ENCODE assay signal across 30 cellular contexts in the genomic region with DNA sequence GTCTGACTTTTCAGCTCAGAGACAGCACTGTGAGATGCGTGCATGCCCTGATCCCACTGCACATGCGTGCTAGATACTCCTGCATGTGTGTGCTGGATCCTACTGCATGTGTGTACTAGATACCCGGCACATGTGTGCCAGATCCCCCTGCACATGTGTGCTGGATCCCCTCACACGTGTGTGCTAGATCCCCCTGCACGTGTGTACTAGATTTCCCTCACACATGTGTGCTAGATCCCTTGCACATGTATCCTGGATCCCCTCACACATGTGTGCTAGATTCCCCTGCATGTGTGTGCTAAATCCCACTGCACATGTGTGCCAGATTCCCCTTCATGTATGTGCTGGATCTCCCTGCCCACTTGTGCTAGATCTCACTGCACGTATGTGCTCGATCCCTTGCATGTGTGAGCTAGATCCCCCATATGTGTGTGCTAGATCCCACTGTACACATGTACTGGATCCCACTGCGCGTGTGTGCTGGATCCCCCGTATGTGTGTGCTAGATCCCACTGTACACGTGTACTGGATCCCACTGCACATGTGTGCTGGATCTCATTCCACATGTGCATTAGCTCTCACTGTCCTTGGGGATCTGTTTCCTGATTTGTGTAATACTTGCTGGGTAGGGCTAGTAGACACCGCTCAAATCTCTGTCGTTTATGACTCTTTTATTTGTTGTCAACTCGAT.
"Had no signal": no experiment of that assay in that cellular context is flagged by ENCODE, and none has a peak within 500 bp of the region (broad histone marks: within the 10 kb centered on the region; RNA-seq: fewer than 3 reads in every experiment).

No MANE protein-coding gene starts in this region.

- H3K36me3 ChIP-seq: breast epithelium, cardiac muscle cell, colonic mucosa had no signal

- H3K27ac ChIP-seq: ascending aorta, breast epithelium, cardiac muscle cell, colonic mucosa, esophagus muscularis mucosa, foreskin keratinocyte, gastroesophageal sphincter had no signal

- H3K4me1 ChIP-seq: ascending aorta, breast epithelium, colonic mucosa, esophagus muscularis mucosa, foreskin keratinocyte had no signal

- H3K9me3 ChIP-seq: ascending aorta, breast epithelium, colonic mucosa, gastroesophageal sphincter had no signal

- H3K4me3 Mint-ChIP-seq: activated CD4-positive, alpha-beta memory T cell treated with anti-CD3 and anti-CD28 coated beads for 36 hours; activated CD4-positive, alpha-beta T cell treated with anti-CD3 and anti-CD28 coated beads for 36 hours; activated CD4-positive, alpha-beta T cell treated with anti-CD3 and anti-CD28 coated beads, Interleukin-2, amount 10 ng/mL, durations not matched to agents 24 days and 14 days; activated CD8-positive, alpha-beta memory T cell treated with anti-CD3 and anti-CD28 coated beads, Interleukin-2, amount 10 ng/mL, durations not matched to agents 7 days and 5 days; activated CD8-positive, alpha-beta T cell treated with anti-CD3 and anti-CD28 coated beads, Interleukin-2, amount 10 ng/mL, durations not matched to agents 7 days and 5 days; activated naive CD4-positive, alpha-beta T cell treated with anti-CD3 and anti-CD28 coated beads, Interleukin-2, amount 10 ng/mL, durations not matched to agents 7 days and 5 days; activated naive CD8-positive, alpha-beta T cell treated with anti-CD3 and anti-CD28 coated beads, Interleukin-2, amount 10 ng/mL, durations not matched to agents 7 days and 5 days; activated T-helper 1 cell treated with anti-CD3 and anti-CD28 coated beads, Interleukin-12 subunit alpha, Interleukin-12 subunit beta, Interleukin-2, Interleukin-4 antibody, amounts not matched to agents 30 ng/mL and 10 ng/mL and 1 ng/mL, durations not matched to agents 14 hours and 24 hours and 36 hours; brain had no signal

- H3K4me1 Mint-ChIP-seq: activated CD4-positive, alpha-beta T cell treated with anti-CD3 and anti-CD28 coated beads for 36 hours; activated CD4-positive, alpha-beta T cell treated with anti-CD3 and anti-CD28 coated beads, Interleukin-2, amount 10 ng/mL, durations not matched to agents 24 days and 14 days; activated CD8-positive, alpha-beta memory T cell treated with anti-CD3 and anti-CD28 coated beads, Interleukin-2, amount 10 ng/mL, durations not matched to agents 7 days and 5 days; activated naive CD4-positive, alpha-beta T cell treated with anti-CD3 and anti-CD28 coated beads, Interleukin-2, amount 10 ng/mL, durations not matched to agents 7 days and 5 days; activated naive CD8-positive, alpha-beta T cell treated with anti-CD3 and anti-CD28 coated beads, Interleukin-2, amount 10 ng/mL, durations not matched to agents 7 days and 5 days had no signal

- H3K27ac Mint-ChIP-seq: activated CD4-positive, alpha-beta memory T cell treated with anti-CD3 and anti-CD28 coated beads for 36 hours; activated CD4-positive, alpha-beta T cell treated with anti-CD3 and anti-CD28 coated beads for 36 hours; activated CD4-positive, alpha-beta T cell treated with anti-CD3 and anti-CD28 coated beads, Interleukin-2, amount 10 ng/mL, durations not matched to agents 24 days and 14 days; activated CD8-positive, alpha-beta memory T cell treated with anti-CD3 and anti-CD28 coated beads, Interleukin-2, amount 10 ng/mL, durations not matched to agents 7 days and 5 days; activated CD8-positive, alpha-beta T cell treated with anti-CD3 and anti-CD28 coated beads, Interleukin-2, amount 10 ng/mL, durations not matched to agents 7 days and 5 days; activated naive CD4-positive, alpha-beta T cell treated with anti-CD3 and anti-CD28 coated beads, Interleukin-2, amount 10 ng/mL, durations not matched to agents 7 days and 5 days; activated naive CD4-positive, alpha-beta T cell treated with anti-CD3 and anti-CD28 coated beads, Interleukin-2, amount 50 U/mL, for 72 hours; activated naive CD8-positive, alpha-beta T cell treated with anti-CD3 and anti-CD28 coated beads, Interleukin-2, amount 10 ng/mL, durations not matched to agents 7 days and 5 days; activated T-helper 1 cell treated with anti-CD3 and anti-CD28 coated beads, Interleukin-12 subunit alpha, Interleukin-12 subunit beta, Interleukin-2, Interleukin-4 antibody, amounts not matched to agents 30 ng/mL and 10 ng/mL and 1 ng/mL, durations not matched to agents 14 hours and 24 hours and 36 hours; activated T-helper 2 cell treated with anti-CD3 and anti-CD28 coated beads, Interferon-gamma antibody, Interleukin-2, Interleukin-4, amounts not matched to agents 10 μg/mL and 5 μg/mL and 100 μg/mL, durations not matched to agents 14 hours and 24 hours and 36 hours; brain had no signal

- H3K27me3 Mint-ChIP-seq: activated CD4-positive, alpha-beta T cell treated with anti-CD3 and anti-CD28 coated beads, Interleukin-2, amount 10 ng/mL, durations not matched to agents 24 days and 14 days; activated CD8-positive, alpha-beta memory T cell treated with anti-CD3 and anti-CD28 coated beads, Interleukin-2, amount 10 ng/mL, durations not matched to agents 7 days and 5 days; activated naive CD4-positive, alpha-beta T cell treated with anti-CD3 and anti-CD28 coated beads, Interleukin-2, amount 10 ng/mL, durations not matched to agents 7 days and 5 days; activated naive CD8-positive, alpha-beta T cell treated with anti-CD3 and anti-CD28 coated beads, Interleukin-2, amount 10 ng/mL, durations not matched to agents 7 days and 5 days had no signal

- H3K4me3 ChIP-seq: ascending aorta, breast epithelium, cardiac muscle cell, colonic mucosa, esophagus muscularis mucosa, gastroesophageal sphincter had no signal

- ATAC-seq: activated CD4-positive, alpha-beta T cell treated with anti-CD3 and anti-CD28 coated beads for 36 hours; activated CD8-positive, alpha-beta memory T cell treated with anti-CD3 and anti-CD28 coated beads, Interleukin-2, amount 10 ng/mL, durations not matched to agents 7 days and 5 days; activated CD8-positive, alpha-beta T cell treated with anti-CD3 and anti-CD28 coated beads, Interleukin-2, amount 10 ng/mL, durations not matched to agents 7 days and 5 days; activated naive CD4-positive, alpha-beta T cell treated with anti-CD3 and anti-CD28 coated beads, Interleukin-2, amount 50 U/mL, for 72 hours; foreskin keratinocyte; gastroesophageal sphincter had no signal

- H3K36me3 Mint-ChIP-seq: activated CD4-positive, alpha-beta memory T cell treated with anti-CD3 and anti-CD28 coated beads for 36 hours; activated CD8-positive, alpha-beta memory T cell treated with anti-CD3 and anti-CD28 coated beads, Interleukin-2, amount 10 ng/mL, durations not matched to agents 7 days and 5 days; activated naive CD4-positive, alpha-beta T cell treated with anti-CD3 and anti-CD28 coated beads, Interleukin-2, amount 10 ng/mL, durations not matched to agents 7 days and 5 days; activated naive CD8-positive, alpha-beta T cell treated with anti-CD3 and anti-CD28 coated beads, Interleukin-2, amount 10 ng/mL, durations not matched to agents 7 days and 5 days had no signal

- H3K27me3 ChIP-seq: ascending aorta, breast epithelium, cardiac muscle cell, colonic mucosa, esophagus muscularis mucosa, foreskin keratinocyte, gastroesophageal sphincter had no signal

- DNase-seq: activated CD4-positive, alpha-beta memory T cell treated with anti-CD3 and anti-CD28 coated beads for 36 hours; activated CD4-positive, alpha-beta T cell treated with anti-CD3 and anti-CD28 coated beads for 36 hours; activated CD4-positive, alpha-beta T cell treated with anti-CD3 and anti-CD28 coated beads, Interleukin-2, amount 10 ng/mL, durations not matched to agents 24 days and 14 days; activated CD4-positive, CD25-positive, alpha-beta regulatory T cell; activated CD4-positive, CD25-positive, alpha-beta regulatory T cell treated with anti-CD3 and anti-CD28 coated beads, Interleukin-2, amount 50 U/mL, for 72 hours; activated CD8-positive, alpha-beta memory T cell treated with anti-CD3 and anti-CD28 coated beads, Interleukin-2, amount 10 ng/mL, durations not matched to agents 7 days and 5 days; activated CD8-positive, alpha-beta memory T cell treated with anti-CD3 and anti-CD28 coated beads, Interleukin-2, amount 50 U/mL, for 4 hours; activated CD8-positive, alpha-beta T cell treated with anti-CD3 and anti-CD28 coated beads, Interleukin-2, amount 10 ng/mL, durations not matched to agents 7 days and 5 days; activated gamma-delta T cell; activated naive CD4-positive, alpha-beta T cell; activated naive CD4-positive, alpha-beta T cell treated with anti-CD3 and anti-CD28 coated beads, Interleukin-2, amount 10 ng/mL, durations not matched to agents 7 days and 5 days; activated naive CD8-positive, alpha-beta T cell treated with anti-CD3 and anti-CD28 coated beads, Interleukin-2, amount 10 ng/mL, durations not matched to agents 7 days and 5 days; activated T-cell treated with anti-CD3 and anti-CD28 coated beads, Interleukin-2, amount 50 U/mL, for 1 hour; activated T-cell treated with anti-CD3 and anti-CD28 coated beads, Interleukin-2, amount 50 U/mL, for 48 hours; central memory CD4-positive, alpha-beta T cell; cerebellar nuclear complex; colonic mucosa; effector CD8-positive, alpha-beta T cell; erythroblast; foreskin keratinocyte; T-helper 2 cell had no signal
